Comparison of ENCODE assay signal across 1 cellular context in genomic region chr11:120186799-120187591, GRCh38.
TF ChIP-seq lines count a peak whose summit lies in the region.

No MANE protein-coding gene starts in this region.

TF ChIP-seq in HEK293, 187 proteins besides CTCF, POLR2A, EP300 and RAD21 (continued from another document):
- TF ChIP-seq ZBTB10 (tag by site-specific recombination; IDR thresholded peaks at IDR 0.05) (0 out of 2 replicates have a peak, but pooled peaks have one; percentile 15), ZNF112 (tag by site-specific recombination; IDR thresholded peaks at IDR 0.05) (no peak), ZNF114 (tag by site-specific recombination; IDR thresholded peaks at IDR 0.05) (no peak), ZNF398 (tag by site-specific recombination; IDR thresholded peaks at IDR 0.05) (0 out of 2 replicates have a peak, but pooled peaks have one; percentile 14), YY2 (tag by site-specific recombination; IDR thresholded peaks at IDR 0.05) (no peak), GLIS1 (tag by site-specific recombination; IDR thresholded peaks at IDR 0.05) (0 out of 2 replicates have a peak, but pooled peaks have one; percentile 11), ZFHX2 (tag by site-specific recombination; conservative IDR thresholded peaks at IDR 0.05) (peak; percentile 100)
- TF ChIP-seq, protein P1, sequence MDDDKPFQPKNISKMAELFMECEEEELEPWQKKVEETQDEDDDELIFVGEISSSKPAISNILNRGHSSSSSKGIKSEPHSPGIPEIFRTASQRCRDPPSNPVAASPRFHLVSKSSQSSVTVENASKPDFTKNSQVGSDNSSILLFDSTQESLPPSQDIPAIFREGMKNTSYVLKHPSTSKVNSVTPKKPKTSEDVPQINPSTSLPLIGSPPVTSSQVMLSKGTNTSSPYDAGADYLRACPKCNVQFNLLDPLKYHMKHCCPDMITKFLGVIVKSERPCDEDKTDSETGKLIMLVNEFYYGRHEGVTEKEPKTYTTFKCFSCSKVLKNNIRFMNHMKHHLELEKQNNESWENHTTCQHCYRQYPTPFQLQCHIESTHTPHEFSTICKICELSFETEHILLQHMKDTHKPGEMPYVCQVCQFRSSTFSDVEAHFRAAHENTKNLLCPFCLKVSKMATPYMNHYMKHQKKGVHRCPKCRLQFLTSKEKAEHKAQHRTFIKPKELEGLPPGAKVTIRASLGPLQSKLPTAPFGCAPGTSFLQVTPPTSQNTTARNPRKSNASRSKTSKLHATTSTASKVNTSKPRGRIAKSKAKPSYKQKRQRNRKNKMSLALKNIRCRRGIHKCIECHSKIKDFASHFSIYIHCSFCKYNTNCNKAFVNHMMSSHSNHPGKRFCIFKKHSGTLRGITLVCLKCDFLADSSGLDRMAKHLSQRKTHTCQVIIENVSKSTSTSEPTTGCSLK (tag by site-specific recombination; IDR thresholded peaks at IDR 0.05), result no peak
